ENCODE assay signal across 1 cellular context in genomic region chr10:58775960-58776574, GRCh38.
TF ChIP-seq lines count a peak whose summit lies in the region.

No MANE protein-coding gene starts in this region.

TF ChIP-seq in SK-N-SH treated with all-trans-retinoic acid at 6 μM for 48 hours, 23 proteins besides CTCF, POLR2A, EP300 and RAD21 (continued from another document):
- TF ChIP-seq, protein P1, sequence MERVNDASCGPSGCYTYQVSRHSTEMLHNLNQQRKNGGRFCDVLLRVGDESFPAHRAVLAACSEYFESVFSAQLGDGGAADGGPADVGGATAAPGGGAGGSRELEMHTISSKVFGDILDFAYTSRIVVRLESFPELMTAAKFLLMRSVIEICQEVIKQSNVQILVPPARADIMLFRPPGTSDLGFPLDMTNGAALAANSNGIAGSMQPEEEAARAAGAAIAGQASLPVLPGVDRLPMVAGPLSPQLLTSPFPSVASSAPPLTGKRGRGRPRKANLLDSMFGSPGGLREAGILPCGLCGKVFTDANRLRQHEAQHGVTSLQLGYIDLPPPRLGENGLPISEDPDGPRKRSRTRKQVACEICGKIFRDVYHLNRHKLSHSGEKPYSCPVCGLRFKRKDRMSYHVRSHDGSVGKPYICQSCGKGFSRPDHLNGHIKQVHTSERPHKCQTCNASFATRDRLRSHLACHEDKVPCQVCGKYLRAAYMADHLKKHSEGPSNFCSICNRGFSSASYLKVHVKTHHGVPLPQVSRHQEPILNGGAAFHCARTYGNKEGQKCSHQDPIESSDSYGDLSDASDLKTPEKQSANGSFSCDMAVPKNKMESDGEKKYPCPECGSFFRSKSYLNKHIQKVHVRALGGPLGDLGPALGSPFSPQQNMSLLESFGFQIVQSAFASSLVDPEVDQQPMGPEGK (CRISPR knock-in tag; IDR thresholded peaks at IDR 0.05; ENCODE audit: borderline replicate concordance) = no peak
- TF ChIP-seq ZFP3 (CRISPR knock-in tag; IDR thresholded peaks at IDR 0.05) (no peak), RARB (CRISPR knock-in tag; IDR thresholded peaks at IDR 0.05) (no peak), ARNTL (CRISPR knock-in tag; IDR thresholded peaks at IDR 0.05; ENCODE audit: borderline replicate concordance, low read depth) (no peak), ZC3H10 (CRISPR knock-in tag; IDR thresholded peaks at IDR 0.05) (no peak), TCF4 (CRISPR knock-in tag; IDR thresholded peaks at IDR 0.05; ENCODE audit: borderline replicate concordance) (no peak), BACH2 (CRISPR knock-in tag; IDR thresholded peaks at IDR 0.05; ENCODE audit: borderline replicate concordance) (no peak), CSRNP3 (CRISPR knock-in tag; IDR thresholded peaks at IDR 0.05) (no peak)
- TF ChIP-seq, protein P2, sequence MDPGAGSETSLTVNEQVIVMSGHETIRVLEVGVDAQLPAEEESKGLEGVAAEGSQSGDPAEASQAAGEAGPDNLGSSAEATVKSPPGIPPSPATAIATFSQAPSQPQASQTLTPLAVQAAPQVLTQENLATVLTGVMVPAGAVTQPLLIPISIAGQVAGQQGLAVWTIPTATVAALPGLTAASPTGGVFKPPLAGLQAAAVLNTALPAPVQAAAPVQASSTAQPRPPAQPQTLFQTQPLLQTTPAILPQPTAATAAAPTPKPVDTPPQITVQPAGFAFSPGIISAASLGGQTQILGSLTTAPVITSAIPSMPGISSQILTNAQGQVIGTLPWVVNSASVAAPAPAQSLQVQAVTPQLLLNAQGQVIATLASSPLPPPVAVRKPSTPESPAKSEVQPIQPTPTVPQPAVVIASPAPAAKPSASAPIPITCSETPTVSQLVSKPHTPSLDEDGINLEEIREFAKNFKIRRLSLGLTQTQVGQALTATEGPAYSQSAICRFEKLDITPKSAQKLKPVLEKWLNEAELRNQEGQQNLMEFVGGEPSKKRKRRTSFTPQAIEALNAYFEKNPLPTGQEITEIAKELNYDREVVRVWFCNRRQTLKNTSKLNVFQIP (CRISPR knock-in tag; IDR thresholded peaks at IDR 0.05; ENCODE audit: borderline replicate concordance, low read depth) = no peak
- TF ChIP-seq, protein P3, sequence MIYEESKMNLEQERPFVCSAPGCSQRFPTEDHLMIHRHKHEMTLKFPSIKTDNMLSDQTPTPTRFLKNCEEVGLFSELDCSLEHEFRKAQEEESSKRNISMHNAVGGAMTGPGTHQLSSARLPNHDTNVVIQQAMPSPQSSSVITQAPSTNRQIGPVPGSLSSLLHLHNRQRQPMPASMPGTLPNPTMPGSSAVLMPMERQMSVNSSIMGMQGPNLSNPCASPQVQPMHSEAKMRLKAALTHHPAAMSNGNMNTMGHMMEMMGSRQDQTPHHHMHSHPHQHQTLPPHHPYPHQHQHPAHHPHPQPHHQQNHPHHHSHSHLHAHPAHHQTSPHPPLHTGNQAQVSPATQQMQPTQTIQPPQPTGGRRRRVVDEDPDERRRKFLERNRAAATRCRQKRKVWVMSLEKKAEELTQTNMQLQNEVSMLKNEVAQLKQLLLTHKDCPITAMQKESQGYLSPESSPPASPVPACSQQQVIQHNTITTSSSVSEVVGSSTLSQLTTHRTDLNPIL (CRISPR knock-in tag; IDR thresholded peaks at IDR 0.05; ENCODE audit: low read depth) = no peak
